ENCODE assay signal across 27 cellular contexts in genomic region chr6:40517654-40518053, GRCh38.
"Had no signal": no experiment of that assay in that cellular context is flagged by ENCODE, and none has a peak within 500 bp of the region (broad histone marks: within the 10 kb centered on the region; RNA-seq: fewer than 3 reads in every experiment).

No MANE protein-coding gene starts in this region.

- H3K9me3 ChIP-seq: colonic mucosa, esophagus muscularis mucosa, heart right ventricle, prostate gland, right atrium auricular region, sigmoid colon, spleen, thoracic aorta, tibial nerve, upper lobe of left lung had no signal

- H3K9me3 Mint-ChIP-seq: dendritic cell treated with granulocyte-macrophage colony-stimulating factor and Interleukin-4, amounts not matched to agents 40 ng/mL and 50 ng/mL, for 4 days; nephron; stimulated activated memory B cell treated with anti-CD40 and anti-IgM and Interleukin-4, amounts not matched to agents 10 μg/mL and 1 μg/mL and 100 μg/mL, for 72 hours had no signal

- H3K27me3 ChIP-seq: colonic mucosa, esophagus muscularis mucosa, right atrium auricular region, spleen, tibial nerve, upper lobe of left lung had no signal

- H3K27ac Mint-ChIP-seq: dendritic cell treated with granulocyte-macrophage colony-stimulating factor and Interleukin-4, amounts not matched to agents 40 ng/mL and 50 ng/mL, for 4 days; nephron; stimulated activated memory B cell treated with anti-CD40 and anti-IgM and Interleukin-4, amounts not matched to agents 10 μg/mL and 1 μg/mL and 100 μg/mL, for 72 hours had no signal

- ATAC-seq: heart right ventricle; naive thymus-derived CD4-positive, alpha-beta T cell; stimulated activated memory B cell treated with anti-CD40 and anti-IgM and Interleukin-4, amounts not matched to agents 10 μg/mL and 1 μg/mL and 100 μg/mL, for 72 hours; stimulated activated naive CD8-positive, alpha-beta T cell treated with anti-CD3 and anti-CD28 coated beads, Interleukin-15, Interleukin-2, amounts not matched to agents 100 U/mL and 50 U/mL, for 24 hours had no signal

- H3K36me3 Mint-ChIP-seq: naive thymus-derived CD4-positive, alpha-beta T cell; stimulated activated memory B cell treated with anti-CD40 and anti-IgM and Interleukin-4, amounts not matched to agents 10 μg/mL and 1 μg/mL and 100 μg/mL, for 72 hours had no signal

- DNase-seq: colonic mucosa; effector memory CD4-positive, alpha-beta T cell; foreskin melanocyte; glutamatergic neuron; heart right ventricle; hippocampal formation; islet precursor cell; kidney glomerular epithelial cell; mesenchymal stem cell; midbrain; naive thymus-derived CD4-positive, alpha-beta T cell; nucleus accumbens; sigmoid colon; spleen; stimulated activated CD4-positive, alpha-beta T cell treated with anti-CD3 and anti-CD28 coated beads, Interleukin-4, amount 100 ng/mL, for 4 hours; stimulated activated naive CD8-positive, alpha-beta T cell treated with anti-CD3 and anti-CD28 coated beads, Interleukin-15, Interleukin-2, amounts not matched to agents 100 U/mL and 50 U/mL, for 24 hours; upper lobe of left lung had no signal

- H3K27ac ChIP-seq: colonic mucosa, esophagus muscularis mucosa, heart right ventricle, prostate gland, right atrium auricular region, sigmoid colon, spleen, thoracic aorta, tibial nerve, upper lobe of left lung had no signal

- H3K36me3 ChIP-seq: colonic mucosa, esophagus muscularis mucosa, heart right ventricle, prostate gland, right atrium auricular region, sigmoid colon, spleen, thoracic aorta, tibial nerve, upper lobe of left lung had no signal

- H3K4me3 ChIP-seq: colonic mucosa, esophagus muscularis mucosa, heart right ventricle, prostate gland, right atrium auricular region, sigmoid colon, spleen, thoracic aorta, tibial nerve, upper lobe of left lung had no signal

- H3K4me3 Mint-ChIP-seq: dendritic cell treated with granulocyte-macrophage colony-stimulating factor and Interleukin-4, amounts not matched to agents 40 ng/mL and 50 ng/mL, for 4 days; naive thymus-derived CD4-positive, alpha-beta T cell; nephron; stimulated activated memory B cell treated with anti-CD40 and anti-IgM and Interleukin-4, amounts not matched to agents 10 μg/mL and 1 μg/mL and 100 μg/mL, for 72 hours had no signal

- FAIRE-seq: endothelial cell of umbilical vein, urothelium cell line had no signal

- H3K4me1 Mint-ChIP-seq: nephron; stimulated activated memory B cell treated with anti-CD40 and anti-IgM and Interleukin-4, amounts not matched to agents 10 μg/mL and 1 μg/mL and 100 μg/mL, for 72 hours had no signal

- H3K4me1 ChIP-seq: colonic mucosa, prostate gland, sigmoid colon, tibial nerve, upper lobe of left lung had no signal
